16 cellular contexts compared by ENCODE assay signal in the genomic region with DNA sequence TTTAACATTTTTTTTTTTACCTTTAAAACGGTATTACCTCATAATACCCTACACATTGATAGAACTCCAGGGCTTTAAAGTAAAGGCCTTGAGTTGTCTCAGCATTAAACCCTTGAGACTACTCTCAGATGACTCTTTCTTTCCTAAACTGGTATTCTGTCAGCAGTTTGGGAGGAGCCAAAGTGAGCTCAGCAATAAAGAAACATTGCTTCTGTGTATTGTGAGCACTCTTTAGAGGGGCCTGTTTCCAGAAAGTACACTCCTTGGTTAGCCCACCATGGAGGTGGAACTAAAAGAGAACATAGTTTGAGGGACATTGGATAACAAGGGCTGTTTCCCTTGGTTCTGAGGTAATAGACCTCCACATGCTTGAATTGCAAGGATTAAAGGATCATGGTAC. TPM values are rescaled to one million over a fixed set of nuclear protein-coding genes. Genes with fewer than 3 reads are reported as not detected.
DNase-seq lines count a peak whose midpoint lies in the region; ATAC-seq lines count a peak whose summit lies in the region.
"Had no signal": no experiment of that assay in that cellular context is flagged by ENCODE, and none has a peak within 500 bp of the region (broad histone marks: within the 10 kb centered on the region; RNA-seq: fewer than 3 reads in every experiment).

No MANE protein-coding gene starts in this region.

- no peak overlapping the region for H3K4me3 Mint-ChIP-seq in activated T-cell treated with anti-CD3 and anti-CD28 coated beads, Interleukin-2, amount 50 U/mL, for 24 hours
- H3K4me3 Mint-ChIP-seq in activated naive CD8-positive, alpha-beta T cell treated with anti-CD3 and anti-CD28 coated beads for 36 hours = no peak overlapping the region
- H3K4me3 Mint-ChIP-seq in stimulated activated naive CD8-positive, alpha-beta T cell treated with anti-CD3 and anti-CD28 coated beads, Interleukin-15, Interleukin-2, amounts not matched to agents 100 ng/mL and 50 ng/mL, for 24 hours = no peak overlapping the region
- H3K4me3 Mint-ChIP-seq: stimulated activated memory B cell treated with anti-CD40 and anti-IgM and Interleukin-4, amounts not matched to agents 10 μg/mL and 1 μg/mL and 100 μg/mL, for 72 hours had no signal

- in situ Hi-C loops in ACHN (cut with HindIII; ENCODE audit: low pct_ligation_motif_present, low pct_unique_long_range_greater_than_20kb, low sequenced_read_pairs) = no loop called here

- no peaks in the 10 kb centered on the region for H3K27me3 Mint-ChIP-seq in activated T-cell treated with anti-CD3 and anti-CD28 coated beads, Interleukin-2, amount 50 U/mL, for 24 hours
- no peaks in the 10 kb centered on the region for H3K27me3 Mint-ChIP-seq in activated naive CD8-positive, alpha-beta T cell treated with anti-CD3 and anti-CD28 coated beads for 36 hours
- no peaks in the 10 kb centered on the region for H3K27me3 Mint-ChIP-seq in stimulated activated naive CD8-positive, alpha-beta T cell treated with anti-CD3 and anti-CD28 coated beads, Interleukin-15, Interleukin-2, amounts not matched to agents 100 ng/mL and 50 ng/mL, for 24 hours
- H3K27me3 Mint-ChIP-seq: stimulated activated memory B cell treated with anti-CD40 and anti-IgM and Interleukin-4, amounts not matched to agents 10 μg/mL and 1 μg/mL and 100 μg/mL, for 72 hours had no signal

- H3K4me1 Mint-ChIP-seq in activated T-cell treated with anti-CD3 and anti-CD28 coated beads, Interleukin-2, amount 50 U/mL, for 24 hours (ENCODE audit: low read depth) = peaks cover 49% of the 10 kb centered on the region
- H3K4me1 Mint-ChIP-seq in activated naive CD8-positive, alpha-beta T cell treated with anti-CD3 and anti-CD28 coated beads for 36 hours = peaks cover 45% of the 10 kb centered on the region
- H3K4me1 Mint-ChIP-seq in stimulated activated naive CD8-positive, alpha-beta T cell treated with anti-CD3 and anti-CD28 coated beads, Interleukin-15, Interleukin-2, amounts not matched to agents 100 ng/mL and 50 ng/mL, for 24 hours (ENCODE audit: low read depth) = peaks cover 36% of the 10 kb centered on the region

- H3K36me3 Mint-ChIP-seq in activated T-cell treated with anti-CD3 and anti-CD28 coated beads, Interleukin-2, amount 50 U/mL, for 24 hours (ENCODE audit: low read depth) = peaks cover 92% of the 10 kb centered on the region
- peaks cover 41% of the 10 kb centered on the region for H3K36me3 Mint-ChIP-seq in activated naive CD8-positive, alpha-beta T cell treated with anti-CD3 and anti-CD28 coated beads for 36 hours
- H3K36me3 Mint-ChIP-seq in stimulated activated naive CD8-positive, alpha-beta T cell treated with anti-CD3 and anti-CD28 coated beads, Interleukin-15, Interleukin-2, amounts not matched to agents 100 ng/mL and 50 ng/mL, for 24 hours (ENCODE audit: low read depth) = peaks cover 75% of the 10 kb centered on the region

- peak overlapping the region; percentile 80 for H3K27ac Mint-ChIP-seq in activated T-cell treated with anti-CD3 and anti-CD28 coated beads, Interleukin-2, amount 50 U/mL, for 24 hours
- peak overlapping the region; percentile 69 for H3K27ac Mint-ChIP-seq in activated naive CD8-positive, alpha-beta T cell treated with anti-CD3 and anti-CD28 coated beads for 36 hours
- H3K27ac Mint-ChIP-seq in stimulated activated naive CD8-positive, alpha-beta T cell treated with anti-CD3 and anti-CD28 coated beads, Interleukin-15, Interleukin-2, amounts not matched to agents 100 ng/mL and 50 ng/mL, for 24 hours = peak overlapping the region; percentile 49
- H3K27ac Mint-ChIP-seq: stimulated activated memory B cell treated with anti-CD40 and anti-IgM and Interleukin-4, amounts not matched to agents 10 μg/mL and 1 μg/mL and 100 μg/mL, for 72 hours had no signal

- ATAC-seq in GM21360 (IDR thresholded peaks at IDR 0.05; ENCODE audit: unreplicated experiment) = no peak
- ATAC-seq: stimulated activated memory B cell treated with anti-CD40 and anti-IgM and Interleukin-4, amounts not matched to agents 10 μg/mL and 1 μg/mL and 100 μg/mL, for 72 hours had no signal

- DNase-seq in activated T-cell treated with anti-CD3 and anti-CD28 coated beads, Interleukin-2, amount 50 U/mL, for 24 hours = no peak
- DNase-seq in activated T-cell treated with anti-CD3 and anti-CD28 coated beads, Interleukin-2, amount 50 U/mL, for 48 hours = no peak
- DNase-seq in activated naive CD8-positive, alpha-beta T cell treated with anti-CD3 and anti-CD28 coated beads for 36 hours = no peak
- peak; percentile 58 for DNase-seq in fibroblast of peridontal ligament (ENCODE audit: extremely low read depth)
- DNase-seq in RKO (ENCODE audit: low spot score) = no peak
- DNase-seq in ACHN = no peak
- DNase-seq: activated T-cell treated with anti-CD3 and anti-CD28 coated beads for 4 hours; aorta; Caco-2; NCI-H146; NCI-H446; stimulated activated CD4-positive, alpha-beta T cell treated with anti-CD3 and anti-CD28 coated beads, Interleukin-4, amount 100 ng/mL, for 24 hours had no signal

- H3K9me3 Mint-ChIP-seq in activated T-cell treated with anti-CD3 and anti-CD28 coated beads, Interleukin-2, amount 50 U/mL, for 24 hours = no peaks in the 10 kb centered on the region
- H3K9me3 Mint-ChIP-seq in activated naive CD8-positive, alpha-beta T cell treated with anti-CD3 and anti-CD28 coated beads for 36 hours = no peaks in the 10 kb centered on the region
- H3K9me3 Mint-ChIP-seq in stimulated activated naive CD8-positive, alpha-beta T cell treated with anti-CD3 and anti-CD28 coated beads, Interleukin-15, Interleukin-2, amounts not matched to agents 100 ng/mL and 50 ng/mL, for 24 hours = no peaks in the 10 kb centered on the region
- H3K9me3 Mint-ChIP-seq: stimulated activated memory B cell treated with anti-CD40 and anti-IgM and Interleukin-4, amounts not matched to agents 10 μg/mL and 1 μg/mL and 100 μg/mL, for 72 hours had no signal

RNA-seq across cellular contexts. Expression of gene MAP3K12, which starts 20.4 kb away (rescaled TPM):
- 1 to 10 TPM; 8.4 to 8.7 TPM for total RNA-seq in activated naive CD8-positive, alpha-beta T cell treated with anti-CD3 and anti-CD28 coated beads for 36 hours

RNA-seq across cellular contexts. Expression of gene TARBP2, which starts 22.2 kb away (rescaled TPM):
- total RNA-seq in activated naive CD8-positive, alpha-beta T cell treated with anti-CD3 and anti-CD28 coated beads for 36 hours = 10 to 100 TPM; 41.0 to 47.3 TPM

RNA-seq across cellular contexts. Expression of gene PCBP2, which starts 27.0 kb away (rescaled TPM):
- total RNA-seq in activated naive CD8-positive, alpha-beta T cell treated with anti-CD3 and anti-CD28 coated beads for 36 hours = 1,000 to 10,000 TPM; 1,052 to 1,089 TPM

RNA-seq across cellular contexts. Expression of gene NPFF, which starts 28.4 kb away (rescaled TPM):
- not detected for total RNA-seq in activated naive CD8-positive, alpha-beta T cell treated with anti-CD3 and anti-CD28 coated beads for 36 hours
- total RNA-seq: aorta, kidney epithelial cell had no signal

RNA-seq across cellular contexts. Expression of gene PRR13, which starts 37.3 kb away (rescaled TPM):
- 100 to 1,000 TPM; 221 to 247 TPM for total RNA-seq in activated naive CD8-positive, alpha-beta T cell treated with anti-CD3 and anti-CD28 coated beads for 36 hours
